1 cellular context compared by ENCODE assay signal in genomic region chr1:204623365-204623893, GRCh38.
A peak's percentile ranks its signal among the peaks of the same experiment; 100 is the strongest.
TF ChIP-seq lines count a peak whose summit lies in the region.

No MANE protein-coding gene starts in this region.

TF ChIP-seq in HepG2, 621 proteins besides CTCF, POLR2A, EP300 and RAD21 (continued from another document and continues in another):
- no peak for TF ChIP-seq TCF12 (IDR thresholded peaks at IDR 0.05)
- TF ChIP-seq TCF12 (CRISPR knock-in tag; IDR thresholded peaks at IDR 0.05): no peak
- no peak for TF ChIP-seq KLF16 (CRISPR knock-in tag; IDR thresholded peaks at IDR 0.05)
- TF ChIP-seq CEBPB (IDR thresholded peaks at IDR 0.05; ENCODE audit: borderline replicate concordance, low read depth, low read length): no peak
- TF ChIP-seq PRPF4 (IDR thresholded peaks at IDR 0.05; ENCODE audit: low read depth, low read length, poor library complexity, severe bottlenecking): no peak
- TF ChIP-seq TEAD2 (CRISPR knock-in tag; IDR thresholded peaks at IDR 0.05): no peak
- no peak for TF ChIP-seq PTBP1 (IDR thresholded peaks at IDR 0.05; ENCODE audit: low read depth, low read length, poor library complexity, severe bottlenecking)
- TF ChIP-seq TFE3 (CRISPR knock-in tag; IDR thresholded peaks at IDR 0.05): 0 out of 2 replicates have a peak, but pooled peaks have one; percentile 23
- TF ChIP-seq RCOR2 (CRISPR knock-in tag; IDR thresholded peaks at IDR 0.05): no peak
- 0 out of 2 replicates have a peak, but pooled peaks have one; percentile 12 for TF ChIP-seq FOXA3 (CRISPR knock-in tag; IDR thresholded peaks at IDR 0.05)
- no peak for TF ChIP-seq RFX3 (CRISPR knock-in tag; IDR thresholded peaks at IDR 0.05)
- TF ChIP-seq ZNF234 (CRISPR knock-in tag; conservative IDR thresholded peaks at IDR 0.05): no peak
- no peak for TF ChIP-seq CC2D1A (CRISPR knock-in tag; IDR thresholded peaks at IDR 0.05)
- TF ChIP-seq ZNF296 (CRISPR knock-in tag; conservative IDR thresholded peaks at IDR 0.05): no peak
- TF ChIP-seq TMF1 (CRISPR knock-in tag; IDR thresholded peaks at IDR 0.05; ENCODE audit: low read depth): no peak
- no peak for TF ChIP-seq BCLAF1 (IDR thresholded peaks at IDR 0.05)
- no peak for TF ChIP-seq RERE (CRISPR knock-in tag; IDR thresholded peaks at IDR 0.05; ENCODE audit: low read depth)
- TF ChIP-seq KLF9 (CRISPR knock-in tag; IDR thresholded peaks at IDR 0.05; ENCODE audit: low read depth): no peak
- peak; percentile 64; the same call in 1 of the 2 replicates for TF ChIP-seq ZNF281 (CRISPR knock-in tag; IDR thresholded peaks at IDR 0.05; ENCODE audit: borderline replicate concordance)
- no peak for TF ChIP-seq MYNN (CRISPR knock-in tag; IDR thresholded peaks at IDR 0.05; ENCODE audit: low read depth)
- 0 out of 2 replicates have a peak, but pooled peaks have one; percentile 15 for TF ChIP-seq IRF2 (CRISPR knock-in tag; IDR thresholded peaks at IDR 0.05)
- no peak for TF ChIP-seq MBNL3 (CRISPR knock-in tag; conservative IDR thresholded peaks at IDR 0.05)
- TF ChIP-seq ZBTB20 (CRISPR knock-in tag; IDR thresholded peaks at IDR 0.05; ENCODE audit: borderline replicate concordance, low read depth): no peak
- TF ChIP-seq SRSF1 (optimal IDR thresholded peaks at IDR 0.05; ENCODE audit: low read depth, low read length): no peak
- peak; percentile 50; the same call in 1 of the 2 replicates for TF ChIP-seq RARA (CRISPR knock-in tag; IDR thresholded peaks at IDR 0.05)
- no peak for TF ChIP-seq DRAP1 (CRISPR knock-in tag; IDR thresholded peaks at IDR 0.05)
- TF ChIP-seq ZNF781 (CRISPR knock-in tag; IDR thresholded peaks at IDR 0.05; ENCODE audit: borderline replicate concordance, not compliant biosample characterization): no peak
- TF ChIP-seq POGK (CRISPR knock-in tag; conservative IDR thresholded peaks at IDR 0.05): no peak
- TF ChIP-seq ZNF142 (CRISPR knock-in tag; IDR thresholded peaks at IDR 0.05): no peak
- peak; percentile 54 for TF ChIP-seq ZNF687 (CRISPR knock-in tag; IDR thresholded peaks at IDR 0.05)
